ENCODE assay signal across 8 cellular contexts in the genomic region with DNA sequence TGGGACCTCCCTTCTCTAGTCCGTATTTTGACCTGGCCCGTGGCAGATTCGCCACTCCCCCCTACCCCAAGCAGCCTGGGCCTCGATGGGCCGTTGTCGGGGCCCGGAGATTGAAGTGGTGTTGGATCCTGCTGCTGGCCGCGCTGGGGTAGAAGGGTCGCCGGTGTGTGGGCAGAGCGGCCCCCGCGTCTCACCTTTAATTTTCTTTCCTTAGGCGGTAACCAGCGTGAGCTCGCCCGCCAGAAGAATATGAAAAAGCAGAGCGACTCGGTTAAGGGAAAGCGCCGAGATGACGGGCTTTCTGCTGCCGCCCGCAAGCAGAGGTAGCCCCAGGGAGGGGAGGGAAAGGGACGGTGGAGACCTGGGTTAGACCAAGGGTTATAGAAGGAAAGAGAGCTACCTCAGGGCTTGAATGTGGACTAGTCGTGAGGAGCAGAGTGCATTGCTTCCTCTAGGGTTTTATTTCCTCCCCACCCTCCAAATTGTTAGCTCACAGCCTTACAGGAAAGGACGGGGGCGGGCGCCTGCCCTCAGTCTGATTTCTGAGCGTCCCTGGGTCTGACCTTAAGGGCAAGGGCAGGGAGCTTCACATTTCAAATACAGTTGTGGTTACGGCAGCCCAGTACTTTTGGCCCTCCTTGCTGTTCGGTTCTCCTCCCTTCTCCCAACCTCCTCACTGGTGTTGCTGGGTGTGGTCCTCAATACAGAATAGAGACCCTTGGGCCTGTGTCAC. TPM values are rescaled to one million over a fixed set of nuclear protein-coding genes. Genes with fewer than 3 reads are reported as not detected.
DNase-seq lines count a peak whose midpoint lies in the region; ATAC-seq and TF ChIP-seq lines count a peak whose summit lies in the region.

No MANE protein-coding gene starts in this region.

- ATAC-seq in GM21526 (IDR thresholded peaks at IDR 0.05; ENCODE audit: low FRiP score, unreplicated experiment): peak; percentile 6
- ATAC-seq in HG03565 (IDR thresholded peaks at IDR 0.05; ENCODE audit: unreplicated experiment): no peak

- intact Hi-C loops in uterus (cut with DNase I; ENCODE audit: low total_unique reads): no loop called here

- H3K4me3 ChIP-seq in WERI-Rb-1 (ENCODE audit: low read depth, low read length) (peak overlapping the region; percentile 94), endodermal cell (ENCODE audit: low read length) (peak overlapping the region; percentile 96), mucosa of stomach (ENCODE audit: low read length) (peak overlapping the region; percentile 100), uterus (peak overlapping the region; percentile 85 to 98)

- H3K9ac ChIP-seq in endodermal cell (ENCODE audit: extremely low read depth, low read length, poor library complexity, severe bottlenecking) (peak overlapping the region; percentile 98), mucosa of stomach (ENCODE audit: low read length) (peak overlapping the region; percentile 100)

- H3K9me3 ChIP-seq in WERI-Rb-1 (ENCODE audit: severe bottlenecking) (peaks cover 5% of the 10 kb centered on the region), endodermal cell (ENCODE audit: control insufficient read depth, low read length) (no peaks in the 10 kb centered on the region), mucosa of stomach (ENCODE audit: control insufficient read depth, low read length) (no peaks in the 10 kb centered on the region), uterus (no peaks in the 10 kb centered on the region)

- no peaks in the 10 kb centered on the region for H3K9me3 Mint-ChIP-seq in endodermal cell

- H3K27me3 Mint-ChIP-seq in endodermal cell (ENCODE audit: insufficient read depth): no peaks in the 10 kb centered on the region

- H3K27ac Mint-ChIP-seq in endodermal cell: peak overlapping the region; percentile 99

- no peak for TF ChIP-seq CTCF in 22Rv1 (IDR thresholded peaks at IDR 0.05)
- no peak for TF ChIP-seq CTCF in WERI-Rb-1 (IDR thresholded peaks at IDR 0.05; ENCODE audit: low read depth, low read length)
- no peak for TF ChIP-seq CTCF in endodermal cell (conservative IDR thresholded peaks at IDR 0.05)
- peak in 1 of 4 experiments; percentile 2 for TF ChIP-seq CTCF in uterus (IDR thresholded peaks at IDR 0.05)

- H3K27me3 ChIP-seq in WERI-Rb-1 (ENCODE audit: insufficient read depth, low read depth, severe bottlenecking): no peaks in the 10 kb centered on the region
- no peaks in the 10 kb centered on the region for H3K27me3 ChIP-seq in endodermal cell (ENCODE audit: control insufficient read depth, insufficient read depth, low read length, poor library complexity, severe bottlenecking)
- no peaks in the 10 kb centered on the region for H3K27me3 ChIP-seq in mucosa of stomach (ENCODE audit: control insufficient read depth, insufficient read depth, low read length)
- no peaks in the 10 kb centered on the region for H3K27me3 ChIP-seq in uterus

- peaks cover 38% of the 10 kb centered on the region for H3K4me1 Mint-ChIP-seq in endodermal cell

- peaks cover 50% of the 10 kb centered on the region for H3K36me3 ChIP-seq in WERI-Rb-1
- H3K36me3 ChIP-seq in endodermal cell (ENCODE audit: control insufficient read depth, insufficient read depth, low read length): peaks cover 40% of the 10 kb centered on the region
- peaks cover 16% of the 10 kb centered on the region for H3K36me3 ChIP-seq in mucosa of stomach (ENCODE audit: control insufficient read depth, insufficient read depth, low read length)
- H3K36me3 ChIP-seq in uterus: no peaks in the 10 kb centered on the region

- TF ChIP-seq POLR2A in uterus (IDR thresholded peaks at IDR 0.05): no peak

- WGBS in endodermal cell (ENCODE audit: insufficient coverage in 1 of 2, insufficient read length in 1 of 2), 2 experiments: 0 to 9% methylated on average over 7 to 33 of the region's 33 CpGs

- H3K27ac ChIP-seq in 22Rv1: peak overlapping the region; percentile 98
- H3K27ac ChIP-seq in WERI-Rb-1: peak overlapping the region; percentile 95
- H3K27ac ChIP-seq in endodermal cell (ENCODE audit: low read depth, low read length): peak overlapping the region; percentile 79
- H3K27ac ChIP-seq in uterus: peak overlapping the region; percentile 97

- H3K4me1 ChIP-seq in endodermal cell (ENCODE audit: control insufficient read depth, insufficient read depth, low read length) (peaks cover 15% of the 10 kb centered on the region), mucosa of stomach (ENCODE audit: control insufficient read depth, insufficient read depth, low read length) (peaks cover 36% of the 10 kb centered on the region), uterus (peaks cover 4 to 20% of the 10 kb centered on the region in 2 donors)

- no peak for DNase-seq in WERI-Rb-1
- no peak for DNase-seq in endodermal cell
- DNase-seq in uterus: no peak
- DNase-seq in NCI-H2107 treated with DMSO at 0.1 percent for 48 hours (lab: John Stamatoyannopoulos, UW; ENCODE audit: unreplicated experiment): no peak

- H3K4me3 Mint-ChIP-seq in endodermal cell: peak overlapping the region; percentile 99

- peaks cover 41% of the 10 kb centered on the region for H3K36me3 Mint-ChIP-seq in endodermal cell (ENCODE audit: low read depth)

RNA-seq across cellular contexts. Expression of gene SERF2, which starts 0.8 kb away (rescaled TPM):
- total RNA-seq in endodermal cell: 100 to 1,000 TPM; 613 to 648 TPM
- 582 TPM for polyA plus RNA-seq in endodermal cell (2013, experiment 1 of 2)
- 519 TPM for polyA plus RNA-seq in endodermal cell (2013, experiment 2 of 2)
- total RNA-seq in uterus: 100 to 1,000 TPM; 131 to 715 (median 367) TPM

RNA-seq across cellular contexts. Expression of gene SERINC4, which starts 7.1 kb away (rescaled TPM):
- total RNA-seq in endodermal cell (under 1 TPM in 1 of 2 donors, not detected in 1; 0.18 TPM), uterus (under 1 TPM in 2 of 4 donors, not detected in 2; 0.28 to 0.49 TPM)
- polyA plus RNA-seq in endodermal cell (2013, experiment 1 of 2): 0.36 TPM
- polyA plus RNA-seq in endodermal cell (2013, experiment 2 of 2): not detected

RNA-seq across cellular contexts. Expression of gene HYPK, which starts 7.5 kb away (rescaled TPM):
- total RNA-seq in endodermal cell: 10 to 100 TPM; 11.3 to 18.5 TPM
- 12.2 TPM for polyA plus RNA-seq in endodermal cell (2013, experiment 1 of 2)
- polyA plus RNA-seq in endodermal cell (2013, experiment 2 of 2): 9.7 TPM
- 10 to 100 TPM in 3 of 4 donors, 1 to 10 TPM in 1; 4.8 to 42.3 (median 14.1) TPM for total RNA-seq in uterus

RNA-seq across cellular contexts. Expression of gene ELL3, which starts 16.2 kb away (rescaled TPM):
- total RNA-seq in endodermal cell (1 to 10 TPM; 1.3 to 2.4 TPM), uterus (1 to 10 TPM in 2 of 4 donors, under 1 TPM in 1, not detected in 1; 0.59 to 9.6 (median 9.6) TPM)
- 3.2 TPM for polyA plus RNA-seq in endodermal cell (2013, experiment 1 of 2)
- 0.99 TPM for polyA plus RNA-seq in endodermal cell (2013, experiment 2 of 2)

RNA-seq across cellular contexts. Expression of gene MFAP1, which starts 31.6 kb away (rescaled TPM):
- total RNA-seq in endodermal cell (10 to 100 TPM; 35.3 to 48.5 TPM), uterus (10 to 100 TPM in 3 of 4 donors, 1 to 10 TPM in 1; 9.5 to 26.3 (median 15.1) TPM)
- polyA plus RNA-seq in endodermal cell (2013, experiment 1 of 2): 38.7 TPM
- 36.3 TPM for polyA plus RNA-seq in endodermal cell (2013, experiment 2 of 2)
